Comparison of ENCODE assay signal across 24 cellular contexts in the genomic region with DNA sequence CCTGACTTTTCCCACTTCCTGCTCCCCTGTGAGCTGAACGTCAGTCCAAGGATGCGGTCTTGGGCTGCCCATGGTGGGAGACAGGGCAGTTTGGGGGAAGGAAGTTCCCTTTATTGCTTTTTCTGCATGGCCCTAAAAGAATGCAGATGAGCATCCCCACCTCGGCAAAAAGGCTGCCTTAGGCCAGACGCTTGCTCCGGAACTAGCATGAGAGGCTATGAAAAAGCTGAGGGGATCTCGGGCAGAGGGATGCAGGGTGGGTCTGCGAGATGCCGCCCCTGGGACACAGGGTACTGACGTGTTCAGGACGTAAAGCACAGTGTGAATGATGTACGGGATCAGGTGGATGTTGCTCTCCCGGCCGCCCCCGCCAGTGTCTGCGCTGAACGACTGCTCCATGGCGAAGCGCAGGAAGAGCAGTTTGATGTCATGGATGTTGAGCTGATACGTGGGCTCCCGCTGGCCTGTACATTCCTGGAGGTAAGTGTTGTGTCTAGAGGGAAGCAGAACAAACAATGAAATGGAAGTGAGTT.
"Had no signal": no experiment of that assay in that cellular context is flagged by ENCODE, and none has a peak within 500 bp of the region (broad histone marks: within the 10 kb centered on the region; RNA-seq: fewer than 3 reads in every experiment).

No MANE protein-coding gene starts in this region.

- H3K9me3 Mint-ChIP-seq: activated naive CD4-positive, alpha-beta T cell treated with anti-CD3 and anti-CD28 coated beads, Interleukin-2, amount 10 ng/mL, durations not matched to agents 7 days and 5 days; activated T-helper 1 cell treated with anti-CD3 and anti-CD28 coated beads, Interleukin-12 subunit alpha, Interleukin-12 subunit beta, Interleukin-2, Interleukin-4 antibody, amounts not matched to agents 30 ng/mL and 10 ng/mL and 1 ng/mL, durations not matched to agents 14 hours and 24 hours and 36 hours; dendritic cell treated with granulocyte-macrophage colony-stimulating factor and Interleukin-4, amounts not matched to agents 40 ng/mL and 50 ng/mL, for 4 days; natural killer cell treated with Interleukin-12 subunit alpha and Interleukin-12 subunit beta and Interleukin-15 and Interleukin-18, amount 100 ng/mL, for 72 hours; stimulated activated memory B cell treated with anti-CD40 and anti-IgM and Interleukin-4, amounts not matched to agents 10 μg/mL and 1 μg/mL and 100 μg/mL, for 72 hours; T-cell; T-helper 2 cell treated with Interferon-gamma antibody and Interleukin-4, amounts not matched to agents 5 μg/mL and 100 μg/mL, for 36 hours had no signal

- H3K27ac ChIP-seq: sigmoid colon, tibial artery had no signal

- H3K9me3 ChIP-seq: left lung, sigmoid colon, stomach, tibial artery had no signal

- H3K27me3 Mint-ChIP-seq: activated CD4-positive, alpha-beta T cell treated with anti-CD3 and anti-CD28 coated beads for 36 hours; activated naive CD4-positive, alpha-beta T cell treated with anti-CD3 and anti-CD28 coated beads, Interleukin-2, amount 10 ng/mL, durations not matched to agents 7 days and 5 days; dendritic cell treated with granulocyte-macrophage colony-stimulating factor and Interleukin-4, amounts not matched to agents 40 ng/mL and 50 ng/mL, for 4 days; natural killer cell treated with Interleukin-12 subunit alpha and Interleukin-12 subunit beta and Interleukin-15 and Interleukin-18, amount 100 ng/mL, for 72 hours; stimulated activated memory B cell treated with anti-CD40 and anti-IgM and Interleukin-4, amounts not matched to agents 10 μg/mL and 1 μg/mL and 100 μg/mL, for 72 hours; T-cell had no signal

- H3K4me3 ChIP-seq: left lung, lung, sigmoid colon, stomach, tibial artery had no signal

- H3K4me1 ChIP-seq: tibial artery had no signal

- DNase-seq: activated CD4-positive, alpha-beta T cell treated with anti-CD3 and anti-CD28 coated beads for 36 hours; activated CD4-positive, alpha-beta T cell treated with anti-CD3 and anti-CD28 coated beads, Interleukin-2, amount 50 U/mL, for 4 hours; activated CD4-positive, CD25-positive, alpha-beta regulatory T cell; activated effector memory CD4-positive, alpha-beta T cell treated with anti-CD3 and anti-CD28 coated beads, Interleukin-2, amount 50 U/mL, for 16 hours; activated naive CD4-positive, alpha-beta T cell treated with anti-CD3 and anti-CD28 coated beads, Interleukin-2, amount 10 ng/mL, durations not matched to agents 7 days and 5 days; activated T-cell treated with anti-CD3 and anti-CD28 coated beads for 4 hours; amniotic stem cell; central memory CD4-positive, alpha-beta T cell; left lung; mesendoderm; posterior cingulate gyrus; retina; sigmoid colon; small intestine; stimulated activated CD4-positive, alpha-beta T cell treated with anti-CD3 and anti-CD28 coated beads, Interleukin-4, amount 100 ng/mL, for 24 hours; stomach; T-cell had no signal

- ATAC-seq: activated CD4-positive, alpha-beta T cell treated with anti-CD3 and anti-CD28 coated beads for 36 hours; left lung; natural killer cell treated with Interleukin-12 subunit alpha and Interleukin-12 subunit beta and Interleukin-15 and Interleukin-18, amount 100 ng/mL, for 72 hours; stimulated activated memory B cell treated with anti-CD40 and anti-IgM and Interleukin-4, amounts not matched to agents 10 μg/mL and 1 μg/mL and 100 μg/mL, for 72 hours; T-cell had no signal

- H3K27me3 ChIP-seq: left lung, sigmoid colon, stomach, tibial artery had no signal

- H3K4me3 Mint-ChIP-seq: activated CD4-positive, alpha-beta T cell treated with anti-CD3 and anti-CD28 coated beads for 36 hours; activated naive CD4-positive, alpha-beta T cell treated with anti-CD3 and anti-CD28 coated beads, Interleukin-2, amount 10 ng/mL, durations not matched to agents 7 days and 5 days; activated T-helper 1 cell treated with anti-CD3 and anti-CD28 coated beads, Interleukin-12 subunit alpha, Interleukin-12 subunit beta, Interleukin-2, Interleukin-4 antibody, amounts not matched to agents 30 ng/mL and 10 ng/mL and 1 ng/mL, durations not matched to agents 14 hours and 24 hours and 36 hours; dendritic cell treated with granulocyte-macrophage colony-stimulating factor and Interleukin-4, amounts not matched to agents 40 ng/mL and 50 ng/mL, for 4 days; natural killer cell treated with Interleukin-12 subunit alpha and Interleukin-12 subunit beta and Interleukin-15 and Interleukin-18, amount 100 ng/mL, for 72 hours; stimulated activated memory B cell treated with anti-CD40 and anti-IgM and Interleukin-4, amounts not matched to agents 10 μg/mL and 1 μg/mL and 100 μg/mL, for 72 hours; T-cell; T-helper 2 cell treated with Interferon-gamma antibody and Interleukin-4, amounts not matched to agents 5 μg/mL and 100 μg/mL, for 36 hours had no signal

- H3K27ac Mint-ChIP-seq: activated CD4-positive, alpha-beta T cell treated with anti-CD3 and anti-CD28 coated beads for 36 hours; activated naive CD4-positive, alpha-beta T cell treated with anti-CD3 and anti-CD28 coated beads, Interleukin-2, amount 10 ng/mL, durations not matched to agents 7 days and 5 days; activated T-helper 1 cell treated with anti-CD3 and anti-CD28 coated beads, Interleukin-12 subunit alpha, Interleukin-12 subunit beta, Interleukin-2, Interleukin-4 antibody, amounts not matched to agents 30 ng/mL and 10 ng/mL and 1 ng/mL, durations not matched to agents 14 hours and 24 hours and 36 hours; stimulated activated memory B cell treated with anti-CD40 and anti-IgM and Interleukin-4, amounts not matched to agents 10 μg/mL and 1 μg/mL and 100 μg/mL, for 72 hours; T-cell; T-helper 2 cell treated with Interferon-gamma antibody and Interleukin-4, amounts not matched to agents 5 μg/mL and 100 μg/mL, for 36 hours had no signal
